ENCODE assay signal across 7 cellular contexts in genomic region chr11:116134450-116134849, GRCh38.
"Had no signal": no experiment of that assay in that cellular context is flagged by ENCODE, and none has a peak within 500 bp of the region (broad histone marks: within the 10 kb centered on the region; RNA-seq: fewer than 3 reads in every experiment).

No MANE protein-coding gene starts in this region.

- H3K27ac ChIP-seq: HL-60 had no signal

- DNase-seq: IMR-90, KBM-7, KG1 had no signal

- H3K27ac Mint-ChIP-seq: IgD-negative memory B cell had no signal

- H3K4me1 Mint-ChIP-seq: IgD-negative memory B cell had no signal

- H3K4me3 Mint-ChIP-seq: IgD-negative memory B cell had no signal

- H3K4me3 ChIP-seq: K562 had no signal

- H3K36me3 Mint-ChIP-seq: IgD-negative memory B cell had no signal

- ATAC-seq: HepG2, K562 had no signal
